21 cellular contexts compared by ENCODE assay signal in genomic region chr11:133919330-133920108, GRCh38. TPM values are rescaled to one million over a fixed set of nuclear protein-coding genes. Genes with fewer than 3 reads are reported as not detected.
DNase-seq lines count a peak whose midpoint lies in the region; ATAC-seq and TF ChIP-seq lines count a peak whose summit lies in the region.
"Had no signal": no experiment of that assay in that cellular context is flagged by ENCODE, and none has a peak within 500 bp of the region (broad histone marks: within the 10 kb centered on the region; RNA-seq: fewer than 3 reads in every experiment).

No MANE protein-coding gene starts in this region.

- H3K9me3 Mint-ChIP-seq in activated naive CD8-positive, alpha-beta T cell (ENCODE audit: low read depth), result no peaks in the 10 kb centered on the region
- no peaks in the 10 kb centered on the region for H3K9me3 Mint-ChIP-seq in activated naive CD8-positive, alpha-beta T cell treated with anti-CD3 and anti-CD28 coated beads for 36 hours
- H3K9me3 Mint-ChIP-seq in GM23338 (no peaks in the 10 kb centered on the region), endodermal cell (no peaks in the 10 kb centered on the region)
- H3K9me3 Mint-ChIP-seq in stimulated activated memory B cell treated with anti-CD40 and anti-IgM and Interleukin-4, amounts not matched to agents 10 μg/mL and 1 μg/mL and 100 μg/mL, for 72 hours, result no peaks in the 10 kb centered on the region
- H3K9me3 Mint-ChIP-seq: activated CD8-positive, alpha-beta T cell treated with anti-CD3 and anti-CD28 coated beads for 36 hours; T-helper 2 cell treated with Interferon-gamma antibody and Interleukin-4, amounts not matched to agents 5 μg/mL and 100 μg/mL, for 36 hours had no signal

- H3K27ac ChIP-seq in GM23338 (ENCODE audit: low read depth) (no peak overlapping the region; the same call in 1 of the 2 replicates), endodermal cell (ENCODE audit: low read depth, low read length) (no peak overlapping the region), WERI-Rb-1 (no peak overlapping the region)
- H3K27ac ChIP-seq: sigmoid colon, tibial nerve had no signal

- peak; percentile 17 for ATAC-seq in GM23338
- peak; percentile 31 for ATAC-seq in stimulated activated memory B cell treated with anti-CD40 and anti-IgM and Interleukin-4, amounts not matched to agents 10 μg/mL and 1 μg/mL and 100 μg/mL, for 72 hours
- no peak for ATAC-seq in GM21529 (IDR thresholded peaks at IDR 0.05; ENCODE audit: unreplicated experiment)

- peaks cover 9% of the 10 kb centered on the region for H3K36me3 Mint-ChIP-seq in activated naive CD8-positive, alpha-beta T cell
- peaks cover 24% of the 10 kb centered on the region for H3K36me3 Mint-ChIP-seq in activated naive CD8-positive, alpha-beta T cell treated with anti-CD3 and anti-CD28 coated beads for 36 hours
- H3K36me3 Mint-ChIP-seq in GM23338 (ENCODE audit: low read depth) (peaks cover 42% of the 10 kb centered on the region), endodermal cell (ENCODE audit: low read depth) (peaks cover 15% of the 10 kb centered on the region)
- no peaks in the 10 kb centered on the region for H3K36me3 Mint-ChIP-seq in stimulated activated memory B cell treated with anti-CD40 and anti-IgM and Interleukin-4, amounts not matched to agents 10 μg/mL and 1 μg/mL and 100 μg/mL, for 72 hours
- H3K36me3 Mint-ChIP-seq: naive B cell had no signal

- H3K4me1 ChIP-seq in GM23338 (ENCODE audit: insufficient read depth) (0 out of 2 replicates have a peak, but pooled peaks cover 11% of the 10 kb centered on the region), endodermal cell (ENCODE audit: control insufficient read depth, insufficient read depth, low read length) (no peaks in the 10 kb centered on the region)
- H3K4me1 ChIP-seq: sigmoid colon, tibial nerve had no signal

- TF ChIP-seq CTCF in GM23338 (conservative IDR thresholded peaks at IDR 0.05; ENCODE audit: low read depth in 2 of 2) (no peak), endodermal cell (conservative IDR thresholded peaks at IDR 0.05) (no peak), WERI-Rb-1 (IDR thresholded peaks at IDR 0.05; ENCODE audit: low read depth, low read length) (no peak)

- no peak overlapping the region for H2AFZ ChIP-seq in GM23338

- H3K27me3 ChIP-seq in GM23338 (ENCODE audit: insufficient read depth) (no peaks in the 10 kb centered on the region), endodermal cell (ENCODE audit: control insufficient read depth, insufficient read depth, low read length, poor library complexity, severe bottlenecking) (no peaks in the 10 kb centered on the region), WERI-Rb-1 (ENCODE audit: insufficient read depth, low read depth, severe bottlenecking) (no peaks in the 10 kb centered on the region)
- H3K27me3 ChIP-seq: sigmoid colon had no signal

- peaks cover 2% of the 10 kb centered on the region for H3K4me1 Mint-ChIP-seq in activated naive CD8-positive, alpha-beta T cell (ENCODE audit: low read depth)
- peaks cover 5% of the 10 kb centered on the region for H3K4me1 Mint-ChIP-seq in activated naive CD8-positive, alpha-beta T cell treated with anti-CD3 and anti-CD28 coated beads for 36 hours
- H3K4me1 Mint-ChIP-seq in GM23338, result peaks cover 13% of the 10 kb centered on the region
- no peaks in the 10 kb centered on the region for H3K4me1 Mint-ChIP-seq in endodermal cell
- peaks cover 18% of the 10 kb centered on the region for H3K4me1 Mint-ChIP-seq in stimulated activated memory B cell treated with anti-CD40 and anti-IgM and Interleukin-4, amounts not matched to agents 10 μg/mL and 1 μg/mL and 100 μg/mL, for 72 hours

- H3K9me2 ChIP-seq in GM23338 (ENCODE audit: insufficient read depth), result no peaks in the 10 kb centered on the region

- no peaks in the 10 kb centered on the region for H3K79me2 ChIP-seq in GM23338 (replicated peaks; ENCODE audit: insufficient read depth)

- 95 to 98% methylated on average over 31 to 66 of the region's 66 CpGs for WGBS in endodermal cell (ENCODE audit: insufficient coverage in 1 of 2, insufficient read length in 1 of 2), 2 experiments

- no peaks in the 10 kb centered on the region for H3F3A ChIP-seq in GM23338 (replicated peaks; ENCODE audit: low read depth)

- no peaks in the 10 kb centered on the region for H3K9me3 ChIP-seq in endodermal cell (ENCODE audit: control insufficient read depth, low read length)
- H3K9me3 ChIP-seq in WERI-Rb-1 (ENCODE audit: severe bottlenecking), result no peaks in the 10 kb centered on the region
- H3K9me3 ChIP-seq: sigmoid colon, tibial nerve had no signal

- no peak overlapping the region for H3K9ac ChIP-seq in endodermal cell (ENCODE audit: extremely low read depth, low read length, poor library complexity, severe bottlenecking)

- peak overlapping the region; percentile 73 for H3K4me3 Mint-ChIP-seq in activated naive CD8-positive, alpha-beta T cell
- no peak overlapping the region for H3K4me3 Mint-ChIP-seq in activated naive CD8-positive, alpha-beta T cell treated with anti-CD3 and anti-CD28 coated beads for 36 hours
- H3K4me3 Mint-ChIP-seq in GM23338, result peak overlapping the region; percentile 47; the same call in 2 of the 3 replicates
- H3K4me3 Mint-ChIP-seq in endodermal cell, result peak overlapping the region; percentile 53
- H3K4me3 Mint-ChIP-seq in stimulated activated memory B cell treated with anti-CD40 and anti-IgM and Interleukin-4, amounts not matched to agents 10 μg/mL and 1 μg/mL and 100 μg/mL, for 72 hours, result peak overlapping the region; percentile 41
- H3K4me3 Mint-ChIP-seq: activated CD8-positive, alpha-beta T cell treated with anti-CD3 and anti-CD28 coated beads for 36 hours; T-helper 2 cell treated with Interferon-gamma antibody and Interleukin-4, amounts not matched to agents 5 μg/mL and 100 μg/mL, for 36 hours had no signal

- no peak for DNase-seq in activated naive CD8-positive, alpha-beta T cell treated with anti-CD3 and anti-CD28 coated beads for 36 hours
- DNase-seq in GM23338 (ENCODE audit: low spot score) (peak; percentile 56), endodermal cell (peak; percentile 70), WERI-Rb-1 (no peak), mesenteric fat pad (ENCODE audit: low spot score) (no peak)
- DNase-seq: activated CD8-positive, alpha-beta T cell treated with anti-CD3 and anti-CD28 coated beads for 36 hours; DMS79 treated with DMSO at 0.1 percent for 48 hours; dorsolateral prefrontal cortex; foreskin fibroblast; hypothalamus; mammary epithelial cell; naive B cell; NCI-H2107; NCI-H510A; sigmoid colon; stimulated activated naive CD4-positive, alpha-beta T cell had no signal

- no peaks in the 10 kb centered on the region for H3K27me3 Mint-ChIP-seq in activated naive CD8-positive, alpha-beta T cell
- no peaks in the 10 kb centered on the region for H3K27me3 Mint-ChIP-seq in activated naive CD8-positive, alpha-beta T cell treated with anti-CD3 and anti-CD28 coated beads for 36 hours
- H3K27me3 Mint-ChIP-seq in GM23338 (ENCODE audit: insufficient read depth, low read depth, poor library complexity) (peaks cover 5% of the 10 kb centered on the region), endodermal cell (ENCODE audit: insufficient read depth) (no peaks in the 10 kb centered on the region)
- H3K27me3 Mint-ChIP-seq in stimulated activated memory B cell treated with anti-CD40 and anti-IgM and Interleukin-4, amounts not matched to agents 10 μg/mL and 1 μg/mL and 100 μg/mL, for 72 hours, result peaks cover 41% of the 10 kb centered on the region
- H3K27me3 Mint-ChIP-seq: activated CD8-positive, alpha-beta T cell treated with anti-CD3 and anti-CD28 coated beads for 36 hours had no signal

- peak overlapping the region; percentile 61 for H3K4me3 ChIP-seq in GM23338
- H3K4me3 ChIP-seq in endodermal cell (ENCODE audit: low read length), result no peak overlapping the region
- no peak overlapping the region for H3K4me3 ChIP-seq in WERI-Rb-1 (ENCODE audit: low read depth, low read length)
- H3K4me3 ChIP-seq: sigmoid colon, tibial nerve had no signal

- H3K4me2 ChIP-seq in GM23338, result peak overlapping the region; percentile 79

- H3K36me3 ChIP-seq in GM23338 (ENCODE audit: insufficient read depth) (peaks cover 6% of the 10 kb centered on the region), endodermal cell (ENCODE audit: control insufficient read depth, insufficient read depth, low read length) (no peaks in the 10 kb centered on the region), WERI-Rb-1 (peaks cover 76% of the 10 kb centered on the region)

- H4K20me1 ChIP-seq in GM23338 (replicated peaks; ENCODE audit: insufficient read depth), result no peaks in the 10 kb centered on the region; the same call in 1 of the 2 replicates

- H3K27ac Mint-ChIP-seq in activated naive CD8-positive, alpha-beta T cell, result no peak overlapping the region
- no peak overlapping the region for H3K27ac Mint-ChIP-seq in activated naive CD8-positive, alpha-beta T cell treated with anti-CD3 and anti-CD28 coated beads for 36 hours
- H3K27ac Mint-ChIP-seq in GM23338 (no peak overlapping the region), endodermal cell (no peak overlapping the region)
- no peak overlapping the region for H3K27ac Mint-ChIP-seq in stimulated activated memory B cell treated with anti-CD40 and anti-IgM and Interleukin-4, amounts not matched to agents 10 μg/mL and 1 μg/mL and 100 μg/mL, for 72 hours
- H3K27ac Mint-ChIP-seq: activated CD8-positive, alpha-beta T cell treated with anti-CD3 and anti-CD28 coated beads for 36 hours; naive B cell had no signal

TF ChIP-seq in GM23338, 12 proteins besides CTCF, POLR2A, EP300 and RAD21:
- TF ChIP-seq ETS1 (IDR thresholded peaks at IDR 0.05) (no peak), POLR2AphosphoS5 (IDR thresholded peaks at IDR 0.05; ENCODE audit: low read depth) (peak; percentile 36; the same call in 1 of the 2 replicates)
TF ChIP-seq in GM23338: peak in this region for 1.

RNA-seq across cellular contexts. Expression of gene IGSF9B, which starts 37.2 kb away (rescaled TPM):
- total RNA-seq in activated naive CD8-positive, alpha-beta T cell treated with anti-CD3 and anti-CD28 coated beads for 36 hours, result 10 to 100 TPM; 36.0 to 46.5 TPM
- total RNA-seq in GM23338 (2014; rRNA removed; shearing (Covaris generic)), result 41.2 and 51.2 TPM in 2 replicates
- polyA plus RNA-seq in GM23338 (2016; fragmentation: Nextera tagmentation; extraction: Ambion mirVana), result 8.7 TPM in 2 replicates
- total RNA-seq in endodermal cell (10 to 100 TPM; 14.1 to 23.0 TPM), mesenteric fat pad (3.0 TPM)
- polyA plus RNA-seq in endodermal cell (2013, experiment 1 of 2), result 11.0 TPM
- 11.9 TPM for polyA plus RNA-seq in endodermal cell (2013, experiment 2 of 2)

Comparison
In these comparisons a context has a peak if more than half of its experiments do, and no peak if none do; other contexts are left out.
1. DNase-seq: peak in GM23338 (single experiment) and endodermal cell (single experiment); none in activated naive CD8-positive, alpha-beta T cell treated with anti-CD3 and anti-CD28 coated beads for 36 hours (single experiment), WERI-Rb-1 (single experiment) and mesenteric fat pad (single experiment).